Comparison of ENCODE assay signal across 9 cellular contexts in the genomic region with DNA sequence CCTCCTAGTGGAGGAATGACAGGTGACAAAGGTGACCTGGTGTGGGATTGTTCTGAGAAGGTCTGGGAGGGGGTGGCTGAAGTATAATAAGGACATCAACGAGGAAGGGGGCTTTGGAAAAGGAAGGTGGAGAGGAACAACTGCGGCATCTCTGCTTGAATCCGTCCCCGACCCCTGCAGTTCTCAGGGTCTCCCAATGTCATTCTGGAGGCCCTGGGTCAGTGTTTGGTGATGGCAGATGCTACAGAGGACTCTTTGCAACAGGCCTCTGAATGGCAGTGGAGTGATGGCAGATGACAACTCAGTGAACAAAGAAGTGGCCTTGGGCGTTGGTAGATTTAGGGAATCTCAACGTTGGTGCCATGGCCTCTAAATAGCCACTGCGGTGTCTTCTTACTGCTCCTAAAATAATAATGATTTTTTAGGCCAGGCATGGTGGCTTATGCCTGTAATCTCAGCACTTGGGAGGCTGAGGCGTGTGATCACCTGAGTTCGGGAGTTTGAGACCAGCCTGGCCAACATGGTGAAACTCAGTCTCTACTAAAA. TPM values are rescaled to one million over a fixed set of nuclear protein-coding genes. Genes with fewer than 3 reads are reported as not detected.
DNase-seq lines count a peak whose midpoint lies in the region; ATAC-seq and TF ChIP-seq lines count a peak whose summit lies in the region.
"Had no signal": no experiment of that assay in that cellular context is flagged by ENCODE, and none has a peak within 500 bp of the region (broad histone marks: within the 10 kb centered on the region; RNA-seq: fewer than 3 reads in every experiment).

No MANE protein-coding gene starts in this region.

- 57 to 82% methylated on average over 9 of the region's 9 CpGs for WGBS in sigmoid colon, 2 donors

- H2AFZ ChIP-seq in fibroblast of lung (ENCODE audit: low read length), result no peak overlapping the region

- peak overlapping the region; percentile 87 for H3K4me2 ChIP-seq in fibroblast of lung (ENCODE audit: extremely low read depth, insufficient read depth, low read length)

- H3K27ac ChIP-seq in SJCRH30, result no peak overlapping the region
- no peak overlapping the region for H3K27ac ChIP-seq in fibroblast of lung (ENCODE audit: insufficient read depth, low read length)
- H3K27ac ChIP-seq in sigmoid colon, result peak overlapping the region; percentile 83 to 92 (median 88)

- intact Hi-C loops in sigmoid colon (cut with DNase I), result loop anchor here (5.0 kb wide), 1 partner anchor 54 kb away; the partner anchor contains the start of gene C1QTNF1

- peak overlapping the region; percentile 69 for H3K4me3 ChIP-seq in GM12865 (ENCODE audit: low read depth, low read length)
- H3K4me3 ChIP-seq in SJCRH30, result peak overlapping the region; percentile 79
- H3K4me3 ChIP-seq in fibroblast of lung (replicated peaks in 1 of 4; ENCODE audit: control extremely low read depth in 1 of 4, insufficient read depth in 1 of 4, low read depth in 3 of 4, low read length in 4 of 4), result peak overlapping the region in 2 of 4 experiments; percentile 70 to 71
- H3K4me3 ChIP-seq in sigmoid colon, result peak overlapping the region in 3 of 4 donors; percentile 90 to 94 (median 94)

- no peaks in the 10 kb centered on the region for H4K20me1 ChIP-seq in fibroblast of lung (ENCODE audit: control insufficient read depth, extremely low read depth, insufficient read depth, low read length)

- H3K9ac ChIP-seq in fibroblast of lung (ENCODE audit: insufficient read depth, low read length), result no peak overlapping the region

- H3K79me2 ChIP-seq in fibroblast of lung (ENCODE audit: control insufficient read depth, insufficient read depth, low read length), result no peaks in the 10 kb centered on the region

- H3K9me3 ChIP-seq in SJCRH30 (replicated peaks) (no peaks in the 10 kb centered on the region), fibroblast of lung (ENCODE audit: control insufficient read depth, insufficient read depth, low read depth, low read length) (no peaks in the 10 kb centered on the region), sigmoid colon (no peaks in the 10 kb centered on the region)

- ATAC-seq in GM21447 (IDR thresholded peaks at IDR 0.05; ENCODE audit: unreplicated experiment), result no peak
- ATAC-seq in HG03469 (IDR thresholded peaks at IDR 0.05; ENCODE audit: unreplicated experiment), result no peak

- H3K36me3 ChIP-seq in SJCRH30, result peaks cover 40% of the 10 kb centered on the region
- peaks cover 2% of the 10 kb centered on the region for H3K36me3 ChIP-seq in fibroblast of lung (ENCODE audit: control insufficient read depth, insufficient read depth, low read length)
- peaks cover 0 to 35% (median 14%) of the 10 kb centered on the region in 4 donors for H3K36me3 ChIP-seq in sigmoid colon

- DNase-seq in GM12865 (ENCODE audit: low read depth) (no peak), SJCRH30 (no peak), fibroblast of lung (ENCODE audit: low read depth in 2 of 2) (no peak), sigmoid colon (peak; percentile 50), Ammon's horn (ENCODE audit: low spot score) (no peak), kidney glomerular epithelial cell (lab: John Stamatoyannopoulos, UW) (no peak)
- DNase-seq: NCI-H524 treated with DMSO at 0.1 percent for 48 hours had no signal

- H3K27me3 ChIP-seq in SJCRH30 (no peaks in the 10 kb centered on the region), fibroblast of lung (ENCODE audit: control insufficient read depth, insufficient read depth, low read length) (no peaks in the 10 kb centered on the region), sigmoid colon (no peaks in the 10 kb centered on the region)

- no peak for TF ChIP-seq EP300 in sigmoid colon (IDR thresholded peaks at IDR 0.05)

- no peak for TF ChIP-seq CTCF in GM12865 (IDR thresholded peaks at IDR 0.05; ENCODE audit: insufficient read depth, low read depth, low read length, missing control alignments)
- no peak for TF ChIP-seq CTCF in fibroblast of lung (conservative IDR thresholded peaks at IDR 0.05 in 1 of 2, IDR thresholded peaks at IDR 0.05 in 1 of 2; ENCODE audit: low read depth in 1 of 2, low read length in 2 of 2)
- no peak for TF ChIP-seq CTCF in sigmoid colon (IDR thresholded peaks at IDR 0.05)

- TF ChIP-seq POLR2A in sigmoid colon (IDR thresholded peaks at IDR 0.05), result no peak

- peaks cover 19% of the 10 kb centered on the region for H3K4me1 ChIP-seq in SJCRH30
- H3K4me1 ChIP-seq in fibroblast of lung (ENCODE audit: control insufficient read depth, extremely low read depth, insufficient read depth, low read length), result no peaks in the 10 kb centered on the region
- H3K4me1 ChIP-seq in sigmoid colon, result peaks cover 0 to 25% (median 20%) of the 10 kb centered on the region in 4 donors

RNA-seq across cellular contexts. Expression of gene ENGASE, which starts 1.3 kb away (rescaled TPM):
- 56.3 and 82.5 TPM in 2 replicates for total RNA-seq in SJCRH30 (2014; rRNA removed; shearing (Covaris generic))
- 14.9 and 15.9 TPM in 2 replicates for total RNA-seq in fibroblast of lung
- 3.6 and 3.9 TPM in 2 replicates for polyA plus RNA-seq in fibroblast of lung
- 5.8 and 6.7 TPM in 2 replicates for polyA plus RNA-seq in fibroblast of lung (2012)
- polyA minus RNA-seq in fibroblast of lung (ENCODE audit: low replicate concordance), result 4.4 and 23.5 TPM in 2 replicates
- 10 to 100 TPM; 14.3 to 26.3 (median 14.4) TPM for total RNA-seq in sigmoid colon
- polyA plus RNA-seq in sigmoid colon, result 10 to 100 TPM in 2 of 3 donors, 1 to 10 TPM in 1; 7.2 to 55.9 (median 10.6) TPM

RNA-seq across cellular contexts. Expression of gene C1QTNF1, which starts 52.0 kb away (rescaled TPM):
- 45.7 and 48.3 TPM in 2 replicates for total RNA-seq in SJCRH30 (2014; rRNA removed; shearing (Covaris generic))
- total RNA-seq in fibroblast of lung (32.4 and 45.2 TPM in 2 replicates), sigmoid colon (10 to 100 TPM; 14.8 to 31.4 (median 26.2) TPM)
- polyA plus RNA-seq in fibroblast of lung (15.0 and 15.7 TPM in 2 replicates), sigmoid colon (10 to 100 TPM in 1 of 3 donors, 1 to 10 TPM in 2; 1.4 to 34.6 (median 4.8) TPM)
- polyA plus RNA-seq in fibroblast of lung (2012), result 25.1 and 27.7 TPM in 2 replicates
- polyA minus RNA-seq in fibroblast of lung (ENCODE audit: low replicate concordance), result 24.6 and 29.0 TPM in 2 replicates

Comparison
In these comparisons a context has a peak if more than half of its experiments do, and no peak if none do; other contexts are left out.
1. H3K27ac ChIP-seq: peak in sigmoid colon (4 of 4); none in SJCRH30 (single experiment) and fibroblast of lung (single experiment).